Comparison of ENCODE assay signal across 16 cellular contexts in the genomic region with DNA sequence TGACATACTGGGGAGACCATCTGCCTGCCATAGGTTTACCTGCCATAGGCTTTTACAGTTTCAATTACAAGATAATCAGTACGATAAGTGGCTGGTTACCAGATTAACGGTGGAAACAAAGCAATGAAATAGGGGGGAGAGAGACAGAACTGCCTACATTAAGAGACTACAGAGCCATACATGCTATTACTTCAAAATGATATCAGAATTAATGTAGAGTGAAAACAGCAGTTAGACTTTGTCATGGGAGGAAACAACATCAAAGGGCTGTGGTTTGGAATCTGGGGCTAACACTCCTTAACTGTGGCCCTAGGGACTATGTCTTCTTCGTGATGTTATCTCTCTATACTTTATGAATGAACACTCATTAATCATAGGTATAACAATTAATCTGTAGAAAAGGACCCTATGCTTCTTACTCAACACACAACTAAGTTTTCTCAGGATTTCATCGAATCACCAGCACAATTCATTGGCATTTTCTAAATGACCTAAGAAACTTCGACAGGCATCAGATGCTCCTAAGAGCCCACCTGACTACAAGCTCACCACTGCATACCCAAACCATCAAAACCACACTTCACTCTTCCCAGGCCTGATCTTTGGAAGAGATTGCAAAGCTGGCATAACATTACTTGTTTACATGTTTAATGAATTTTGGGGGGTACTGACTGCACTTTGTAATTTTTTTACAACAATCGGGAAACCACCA.
DNase-seq lines count a peak whose midpoint lies in the region; ATAC-seq and TF ChIP-seq lines count a peak whose summit lies in the region.
"Had no signal": no experiment of that assay in that cellular context is flagged by ENCODE, and none has a peak within 500 bp of the region (broad histone marks: within the 10 kb centered on the region; RNA-seq: fewer than 3 reads in every experiment).

No MANE protein-coding gene starts in this region.

- H3K4me1 ChIP-seq in SK-N-SH (ENCODE audit: control insufficient read depth in 1 of 2, insufficient read depth in 2 of 2, low read depth in 1 of 2, low read length in 1 of 2) (peaks cover 0 to 6% of the 10 kb centered on the region in 2 experiments; a peak in 2 of 4 replicates), neural progenitor cell (peaks cover 25% of the 10 kb centered on the region)

- H3K79me2 ChIP-seq in SK-N-SH (ENCODE audit: insufficient read depth) (no peaks in the 10 kb centered on the region), neural progenitor cell (ENCODE audit: low read depth) (no peaks in the 10 kb centered on the region)

- DNase-seq in activated CD4-positive, alpha-beta T cell treated with anti-CD3 and anti-CD28 coated beads, Interleukin-2, amount 10 ng/mL, durations not matched to agents 7 days and 5 days, result peak; percentile 6
- no peak for DNase-seq in activated CD4-positive, alpha-beta T cell treated with anti-CD3 and anti-CD28 coated beads, Interleukin-2, amount 50 U/mL, for 1 hour
- peak; percentile 33 for DNase-seq in M059J (ENCODE audit: low read depth)
- peak; percentile 41 for DNase-seq in SK-N-SH
- no peak for DNase-seq in neural progenitor cell (ENCODE audit: low spot score)
- no peak for DNase-seq in T1000 (lab: John Stamatoyannopoulos, UW)
- DNase-seq in NCI-H2196 (lab: John Stamatoyannopoulos, UW; ENCODE audit: unreplicated experiment), result no peak
- DNase-seq: activated CD4-positive, alpha-beta T cell treated with anti-CD3 and anti-CD28 coated beads for 4 hours; DMS53; effector CD8-positive, alpha-beta T cell; MM.1S; NCI-H2029 treated with DMSO at 0.1 percent for 48 hours; NCI-H774; stimulated activated naive CD4-positive, alpha-beta T cell treated with Interleukin-2 at 50 U/mL for 16 hours had no signal

- POLR2A ChIA-PET in activated CD4-positive, alpha-beta T cell treated with anti-CD3 and anti-CD28 coated beads, Interleukin-2, amount 10 ng/mL, durations not matched to agents 7 days and 5 days (lab: Charles Lee), result no interaction called here
- POLR2A ChIA-PET in SK-N-SH (lab: Yijun Ruan, JAX), result no interaction called here

- H3K9me3 Mint-ChIP-seq in activated CD4-positive, alpha-beta T cell treated with anti-CD3 and anti-CD28 coated beads, Interleukin-2, amount 10 ng/mL, durations not matched to agents 7 days and 5 days, result no peaks in the 10 kb centered on the region
- H3K9me3 Mint-ChIP-seq in neural progenitor cell, result peaks cover 8% of the 10 kb centered on the region
- H3K9me3 Mint-ChIP-seq: activated T-helper 1 cell treated with anti-CD3 and anti-CD28 coated beads, Interleukin-12 subunit alpha, Interleukin-12 subunit beta, Interleukin-2, Interleukin-4 antibody, amounts not matched to agents 30 ng/mL and 10 ng/mL and 1 ng/mL, durations not matched to agents 14 hours and 24 hours and 36 hours had no signal

- WGBS in SK-N-SH (ENCODE audit: low lambda C conversion rate), result 37% methylated on average over 6 of the region's 6 CpGs

- no peaks in the 10 kb centered on the region for H3K27me3 Mint-ChIP-seq in activated CD4-positive, alpha-beta T cell treated with anti-CD3 and anti-CD28 coated beads, Interleukin-2, amount 10 ng/mL, durations not matched to agents 7 days and 5 days
- no peaks in the 10 kb centered on the region for H3K27me3 Mint-ChIP-seq in neural progenitor cell (ENCODE audit: insufficient read depth, low read depth)

- no peaks in the 10 kb centered on the region for H3K9me2 ChIP-seq in SK-N-SH

- no peak for ATAC-seq in GM19351 (IDR thresholded peaks at IDR 0.05; ENCODE audit: unreplicated experiment)

- peak in 1 of 2 experiments; percentile 82; a peak in 1 of 4 replicates for TF ChIP-seq EP300 in SK-N-SH (IDR thresholded peaks at IDR 0.05; ENCODE audit: borderline replicate concordance in 1 of 2, low read depth in 1 of 2, low read length in 1 of 2)

- H3K4me1 Mint-ChIP-seq in activated CD4-positive, alpha-beta T cell treated with anti-CD3 and anti-CD28 coated beads, Interleukin-2, amount 10 ng/mL, durations not matched to agents 7 days and 5 days, result peaks cover 13% of the 10 kb centered on the region
- H3K4me1 Mint-ChIP-seq in neural progenitor cell, result peaks cover 37% of the 10 kb centered on the region

- H3F3A ChIP-seq in SK-N-SH (replicated peaks; ENCODE audit: insufficient read depth) (no peaks in the 10 kb centered on the region), neural progenitor cell (ENCODE audit: low read depth) (no peaks in the 10 kb centered on the region)

- H3K4me2 ChIP-seq in SK-N-SH (no peak overlapping the region), neural progenitor cell (no peak overlapping the region)

- no peak for TF ChIP-seq RAD21 in SK-N-SH (IDR thresholded peaks at IDR 0.05; ENCODE audit: low read length)

- H3K4me3 ChIP-seq in SK-N-SH (ENCODE audit: low read depth in 2 of 2, low read length in 1 of 2) (no peak overlapping the region), neural progenitor cell (no peak overlapping the region)

- CTCF ChIA-PET in activated CD4-positive, alpha-beta T cell treated with anti-CD3 and anti-CD28 coated beads, Interleukin-2, amount 10 ng/mL, durations not matched to agents 7 days and 5 days (lab: Charles Lee), result interaction anchor here (0.6 kb wide), 1 partner anchor 300 kb away, joined by 3 read pairs; no protein-coding TSS in a partner anchor
- CTCF ChIA-PET in SK-N-SH (lab: Yijun Ruan, JAX), result no interaction called here

- H3K27me3 ChIP-seq in SK-N-SH (ENCODE audit: insufficient read depth) (no peaks in the 10 kb centered on the region), neural progenitor cell (no peaks in the 10 kb centered on the region)

- H2AFZ ChIP-seq in SK-N-SH (ENCODE audit: low read depth), result no peak overlapping the region
- no peak overlapping the region for H2AFZ ChIP-seq in neural progenitor cell (replicated peaks)

- H3K9ac ChIP-seq in SK-N-SH (no peak overlapping the region), neural progenitor cell (no peak overlapping the region)

- TF ChIP-seq CTCF in SK-N-SH (IDR thresholded peaks at IDR 0.05) (no peak), neural progenitor cell (IDR thresholded peaks at IDR 0.05) (no peak)

- H3K4me3 Mint-ChIP-seq in activated CD4-positive, alpha-beta T cell treated with anti-CD3 and anti-CD28 coated beads, Interleukin-2, amount 10 ng/mL, durations not matched to agents 7 days and 5 days, result no peak overlapping the region
- H3K4me3 Mint-ChIP-seq in neural progenitor cell, result no peak overlapping the region
- H3K4me3 Mint-ChIP-seq: activated T-helper 1 cell treated with anti-CD3 and anti-CD28 coated beads, Interleukin-12 subunit alpha, Interleukin-12 subunit beta, Interleukin-2, Interleukin-4 antibody, amounts not matched to agents 30 ng/mL and 10 ng/mL and 1 ng/mL, durations not matched to agents 14 hours and 24 hours and 36 hours had no signal

- H4K20me1 ChIP-seq in SK-N-SH (ENCODE audit: insufficient read depth), result no peaks in the 10 kb centered on the region
- no peaks in the 10 kb centered on the region for H4K20me1 ChIP-seq in neural progenitor cell (ENCODE audit: low read depth)

- H3K27ac ChIP-seq in SK-N-SH (ENCODE audit: low read depth in 2 of 2, low read length in 1 of 2) (no peak overlapping the region), neural progenitor cell (no peak overlapping the region)

- no peak overlapping the region for H3K27ac Mint-ChIP-seq in activated CD4-positive, alpha-beta T cell treated with anti-CD3 and anti-CD28 coated beads, Interleukin-2, amount 10 ng/mL, durations not matched to agents 7 days and 5 days
- peak overlapping the region; percentile 31 for H3K27ac Mint-ChIP-seq in neural progenitor cell
- H3K27ac Mint-ChIP-seq: activated T-helper 1 cell treated with anti-CD3 and anti-CD28 coated beads, Interleukin-12 subunit alpha, Interleukin-12 subunit beta, Interleukin-2, Interleukin-4 antibody, amounts not matched to agents 30 ng/mL and 10 ng/mL and 1 ng/mL, durations not matched to agents 14 hours and 24 hours and 36 hours had no signal

- H3K36me3 Mint-ChIP-seq in activated CD4-positive, alpha-beta T cell treated with anti-CD3 and anti-CD28 coated beads, Interleukin-2, amount 10 ng/mL, durations not matched to agents 7 days and 5 days (ENCODE audit: low read depth), result no peaks in the 10 kb centered on the region
- peaks cover 6% of the 10 kb centered on the region for H3K36me3 Mint-ChIP-seq in neural progenitor cell

- no peaks in the 10 kb centered on the region for H3K9me3 ChIP-seq in SK-N-SH
- H3K9me3 ChIP-seq in neural progenitor cell (ENCODE audit: low read depth), result peaks cover 10% of the 10 kb centered on the region

- H3K36me3 ChIP-seq in SK-N-SH (replicated peaks in 1 of 2; ENCODE audit: control insufficient read depth in 1 of 2, insufficient read depth in 2 of 2, low read length in 1 of 2), result no peaks in the 10 kb centered on the region
- H3K36me3 ChIP-seq in neural progenitor cell, result no peaks in the 10 kb centered on the region

TF ChIP-seq in SK-N-SH, 30 proteins besides CTCF, POLR2A, EP300 and RAD21 (continues in another document):
- TF ChIP-seq, protein P1, sequence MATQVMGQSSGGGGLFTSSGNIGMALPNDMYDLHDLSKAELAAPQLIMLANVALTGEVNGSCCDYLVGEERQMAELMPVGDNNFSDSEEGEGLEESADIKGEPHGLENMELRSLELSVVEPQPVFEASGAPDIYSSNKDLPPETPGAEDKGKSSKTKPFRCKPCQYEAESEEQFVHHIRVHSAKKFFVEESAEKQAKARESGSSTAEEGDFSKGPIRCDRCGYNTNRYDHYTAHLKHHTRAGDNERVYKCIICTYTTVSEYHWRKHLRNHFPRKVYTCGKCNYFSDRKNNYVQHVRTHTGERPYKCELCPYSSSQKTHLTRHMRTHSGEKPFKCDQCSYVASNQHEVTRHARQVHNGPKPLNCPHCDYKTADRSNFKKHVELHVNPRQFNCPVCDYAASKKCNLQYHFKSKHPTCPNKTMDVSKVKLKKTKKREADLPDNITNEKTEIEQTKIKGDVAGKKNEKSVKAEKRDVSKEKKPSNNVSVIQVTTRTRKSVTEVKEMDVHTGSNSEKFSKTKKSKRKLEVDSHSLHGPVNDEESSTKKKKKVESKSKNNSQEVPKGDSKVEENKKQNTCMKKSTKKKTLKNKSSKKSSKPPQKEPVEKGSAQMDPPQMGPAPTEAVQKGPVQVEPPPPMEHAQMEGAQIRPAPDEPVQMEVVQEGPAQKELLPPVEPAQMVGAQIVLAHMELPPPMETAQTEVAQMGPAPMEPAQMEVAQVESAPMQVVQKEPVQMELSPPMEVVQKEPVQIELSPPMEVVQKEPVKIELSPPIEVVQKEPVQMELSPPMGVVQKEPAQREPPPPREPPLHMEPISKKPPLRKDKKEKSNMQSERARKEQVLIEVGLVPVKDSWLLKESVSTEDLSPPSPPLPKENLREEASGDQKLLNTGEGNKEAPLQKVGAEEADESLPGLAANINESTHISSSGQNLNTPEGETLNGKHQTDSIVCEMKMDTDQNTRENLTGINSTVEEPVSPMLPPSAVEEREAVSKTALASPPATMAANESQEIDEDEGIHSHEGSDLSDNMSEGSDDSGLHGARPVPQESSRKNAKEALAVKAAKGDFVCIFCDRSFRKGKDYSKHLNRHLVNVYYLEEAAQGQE (IDR thresholded peaks at IDR 0.05; ENCODE audit: low read depth, low read length), result no peak
- TF ChIP-seq POLR2AphosphoS5 (IDR thresholded peaks at IDR 0.05; ENCODE audit: low read depth, low read length), result no peak
- TF ChIP-seq NRF1 (IDR thresholded peaks at IDR 0.05; ENCODE audit: low read depth, low read length), result no peak
- no peak for TF ChIP-seq SMC3 (IDR thresholded peaks at IDR 0.05; ENCODE audit: low read depth, low read length)
- no peak for TF ChIP-seq TAF1 (IDR thresholded peaks at IDR 0.05; ENCODE audit: borderline replicate concordance, low read depth, low read length)

Comparison
In these comparisons a context has a peak if more than half of its experiments do, and no peak if none do; other contexts are left out.
1. DNase-seq: peak in activated CD4-positive, alpha-beta T cell treated with anti-CD3 and anti-CD28 coated beads, Interleukin-2, amount 10 ng/mL, durations not matched to agents 7 days and 5 days (single experiment), M059J (single experiment) and SK-N-SH (single experiment); none in activated CD4-positive, alpha-beta T cell treated with anti-CD3 and anti-CD28 coated beads, Interleukin-2, amount 50 U/mL, for 1 hour (single experiment), neural progenitor cell (single experiment), T1000 (single experiment) and NCI-H2196 (single experiment).